Comparison of ENCODE assay signal across 11 cellular contexts in the genomic region with DNA sequence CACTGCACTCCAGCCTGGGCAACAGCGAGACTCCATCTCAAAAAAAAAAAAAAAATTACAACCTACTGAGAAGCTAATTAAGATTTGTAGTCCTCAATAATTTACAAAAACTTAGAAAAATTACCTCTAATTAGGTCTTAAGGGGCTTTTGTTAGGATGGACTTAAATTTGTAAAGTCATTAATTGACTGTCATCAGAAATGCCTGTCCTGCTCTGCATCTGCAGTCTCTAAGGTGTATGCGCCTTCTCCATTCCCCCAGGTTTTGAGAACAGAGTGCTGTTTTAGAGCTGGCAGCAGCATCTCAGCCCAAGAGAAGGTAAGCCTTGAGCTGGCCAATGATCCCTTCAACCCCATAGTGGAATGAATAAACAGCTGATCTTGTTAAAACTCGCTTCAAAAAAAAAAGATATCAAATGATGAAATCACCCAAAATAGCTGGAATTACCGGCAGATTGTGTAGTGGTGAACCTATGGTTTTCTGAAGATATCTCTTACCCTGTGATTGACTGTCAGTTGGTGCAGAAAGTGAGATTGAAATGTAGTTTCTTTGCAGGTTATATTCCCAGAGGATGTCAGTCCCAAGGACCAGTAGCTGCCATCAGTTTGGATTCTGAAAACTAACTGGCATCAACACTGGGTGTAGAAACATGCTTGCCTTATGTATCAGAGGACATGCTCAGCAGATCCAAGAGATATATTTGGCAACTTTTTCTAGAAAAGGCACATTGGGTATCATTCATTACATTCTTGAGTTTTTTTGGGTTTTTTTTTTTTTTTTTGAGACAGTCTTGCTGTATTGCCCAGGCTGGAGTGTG. TPM values are rescaled to one million over a fixed set of nuclear protein-coding genes. Genes with fewer than 3 reads are reported as not detected.
DNase-seq lines count a peak whose midpoint lies in the region; ATAC-seq and TF ChIP-seq lines count a peak whose summit lies in the region.
"Had no signal": no experiment of that assay in that cellular context is flagged by ENCODE, and none has a peak within 500 bp of the region (broad histone marks: within the 10 kb centered on the region; RNA-seq: fewer than 3 reads in every experiment).

No MANE protein-coding gene starts in this region.

- H3K4me3 ChIP-seq in HUES64 (ENCODE audit: low read length) (peak overlapping the region; percentile 93), astrocyte of the cerebellum (ENCODE audit: low read depth, low read length) (peak overlapping the region; percentile 72), mucosa of stomach (ENCODE audit: low read length) (no peak overlapping the region)

- in situ Hi-C loops in astrocyte of the cerebellum (cut with HindIII; ENCODE audit: low sequenced_read_pairs) = no loop called here

- H3K9me3 ChIP-seq in HUES64 (ENCODE audit: insufficient read depth, low read depth, low read length) (no peaks in the 10 kb centered on the region), mucosa of stomach (ENCODE audit: control insufficient read depth, low read length) (no peaks in the 10 kb centered on the region)

- 94% methylated on average over 4 of the region's 4 CpGs for WGBS in HUES64

- peak overlapping the region; percentile 90 for H3K27ac ChIP-seq in HUES64 (ENCODE audit: low read depth, low read length)

- H3K36me3 ChIP-seq in HUES64 (ENCODE audit: insufficient read depth, low read length) = peaks cover 57% of the 10 kb centered on the region
- H3K36me3 ChIP-seq in mucosa of stomach (ENCODE audit: control insufficient read depth, insufficient read depth, low read length) = peaks cover 14% of the 10 kb centered on the region

- H3K4me1 ChIP-seq in HUES64 (ENCODE audit: insufficient read depth, low read length) (peaks cover 20% of the 10 kb centered on the region), mucosa of stomach (ENCODE audit: control insufficient read depth, insufficient read depth, low read length) (peaks cover 32% of the 10 kb centered on the region)

- H3K36me3 Mint-ChIP-seq in CD14-positive monocyte = peaks cover 45 to 48% of the 10 kb centered on the region in 2 donors

- peaks cover 44% of the 10 kb centered on the region for H3K4me1 Mint-ChIP-seq in CD14-positive monocyte

- H3K9ac ChIP-seq in HUES64 (ENCODE audit: low read depth, low read length) (peak overlapping the region; percentile 98), mucosa of stomach (ENCODE audit: low read length) (peak overlapping the region; percentile 90)

- TF ChIP-seq CTCF in CD14-positive monocyte (IDR thresholded peaks at IDR 0.05) (no peak), astrocyte of the cerebellum (IDR thresholded peaks at IDR 0.05; ENCODE audit: low read depth, low read length, missing control alignments) (no peak)

- intact Hi-C loops in CD14-positive monocyte (cut with micrococcal nuclease) = no loop called here

- no peaks in the 10 kb centered on the region for H3K9me3 Mint-ChIP-seq in CD14-positive monocyte

- H3K27me3 Mint-ChIP-seq in CD14-positive monocyte (ENCODE audit: low read depth in 3 of 3) = no peaks in the 10 kb centered on the region

- peak overlapping the region in 4 of 7 donors; percentile 53 to 94 (median 72) for H3K27ac Mint-ChIP-seq in CD14-positive monocyte

- ATAC-seq in GM19328 (IDR thresholded peaks at IDR 0.05; ENCODE audit: unreplicated experiment) = no peak
- ATAC-seq in HG03159 (IDR thresholded peaks at IDR 0.05; ENCODE audit: unreplicated experiment) = no peak

- H3K27me3 ChIP-seq in HUES64 (ENCODE audit: insufficient read depth, low read length) (no peaks in the 10 kb centered on the region), mucosa of stomach (ENCODE audit: control insufficient read depth, insufficient read depth, low read length) (no peaks in the 10 kb centered on the region)

- peak overlapping the region in 1 of 2 donors; percentile 95 for H3K4me3 Mint-ChIP-seq in CD14-positive monocyte

- DNase-seq in CD14-positive monocyte (ENCODE audit: low spot score) (no peak), astrocyte of the cerebellum (ENCODE audit: low read depth) (no peak), DMS 273 (lab: John Stamatoyannopoulos, UW; ENCODE audit: unreplicated experiment) (no peak), Ammon's horn (ENCODE audit: low spot score) (no peak)
- DNase-seq: hippocampal formation, KG1, WERI-Rb-1 had no signal

RNA-seq across cellular contexts. Expression of gene TRPV2, which starts 25.7 kb away (rescaled TPM):
- polyA plus RNA-seq in CD14-positive monocyte = 10 to 100 TPM; 58.2 to 66.3 TPM
- 1.2 TPM for polyA plus RNA-seq in HUES64 (2013, experiment 1 of 2)
- polyA plus RNA-seq in HUES64 (2013, experiment 2 of 2) = 2.0 TPM

RNA-seq across cellular contexts. Expression of gene LRRC75A, which starts 51.0 kb away (rescaled TPM):
- 1 to 10 TPM; 1.0 to 1.4 TPM for polyA plus RNA-seq in CD14-positive monocyte
- 3.3 TPM for polyA plus RNA-seq in HUES64 (2013, experiment 1 of 2)
- polyA plus RNA-seq in HUES64 (2013, experiment 2 of 2) = 5.5 TPM
